8 cellular contexts compared by ENCODE assay signal in the genomic region with DNA sequence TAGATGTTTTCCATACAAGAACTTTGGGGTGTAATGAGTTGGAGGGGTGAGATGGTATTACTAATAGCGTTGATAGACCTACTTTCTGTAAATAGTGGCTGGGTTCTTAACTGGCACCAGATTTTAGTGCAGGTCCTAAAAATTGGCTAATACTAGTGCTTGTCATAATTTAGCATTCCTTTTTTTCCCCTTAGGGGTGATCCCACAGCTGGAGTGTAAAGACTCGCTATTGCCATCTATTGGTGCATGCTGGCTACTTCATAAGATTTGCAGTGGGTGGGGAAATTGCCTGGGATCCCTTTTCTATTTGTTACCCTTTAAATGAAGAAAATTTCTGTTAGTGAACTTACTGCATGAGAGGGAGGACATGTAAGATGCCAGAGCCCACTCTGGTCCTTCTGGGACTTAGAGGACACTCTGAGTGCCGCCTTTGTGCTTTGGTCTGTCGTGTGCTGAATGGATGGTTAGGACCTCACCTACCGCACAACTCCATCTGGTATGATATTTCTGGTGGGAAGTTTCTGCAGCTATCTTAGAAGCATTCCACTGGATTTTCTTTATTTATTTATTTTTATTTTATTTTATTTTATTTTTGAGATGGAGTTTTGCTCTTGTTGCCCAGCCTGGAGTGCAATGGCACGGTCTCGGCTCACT.
A peak's percentile ranks its signal among the peaks of the same experiment; 100 is the strongest.
DNase-seq lines count a peak whose midpoint lies in the region; ATAC-seq and TF ChIP-seq lines count a peak whose summit lies in the region.

No MANE protein-coding gene starts in this region.

- H3K4me3 ChIP-seq in Caco-2 (ENCODE audit: low read depth, low read length) (no peak overlapping the region), HFF-Myc (replicated peaks; ENCODE audit: low read depth, low read length) (no peak overlapping the region), cardiac muscle cell (no peak overlapping the region)

- H3K27me3 ChIP-seq in Caco-2 (replicated peaks; ENCODE audit: control insufficient read depth, insufficient read depth, low read length): no peaks in the 10 kb centered on the region
- H3K27me3 ChIP-seq in cardiac muscle cell: no peaks in the 10 kb centered on the region

- H3K36me3 ChIP-seq in Caco-2 (ENCODE audit: control insufficient read depth, insufficient read depth, low read length): no peaks in the 10 kb centered on the region
- H3K36me3 ChIP-seq in cardiac muscle cell: no peaks in the 10 kb centered on the region

- BruUV-seq in Caco-2 (replicated peaks; lab: Mats Ljungman, UMichigan): no TSS peak

- H3K27me3 Mint-ChIP-seq in Caco-2 (ENCODE audit: insufficient read depth, unreplicated experiment): no peaks in the 10 kb centered on the region
- no peaks in the 10 kb centered on the region for H3K27me3 Mint-ChIP-seq in activated naive CD4-positive, alpha-beta T cell treated with anti-CD3 and anti-CD28 coated beads, Interleukin-2, amount 10 ng/mL, durations not matched to agents 7 days and 5 days

- H3K4me1 ChIP-seq in Caco-2 (peaks cover 6% of the 10 kb centered on the region), cardiac muscle cell (ENCODE audit: low read depth) (peaks cover 23% of the 10 kb centered on the region)

- H3K9me3 ChIP-seq in Caco-2: no peaks in the 10 kb centered on the region
- H3K9me3 ChIP-seq in cardiac muscle cell (ENCODE audit: low read depth): no peaks in the 10 kb centered on the region

- CTCF ChIA-PET in Caco-2 (lab: Charles Lee): no interaction called here
- CTCF ChIA-PET in activated naive CD4-positive, alpha-beta T cell treated with anti-CD3 and anti-CD28 coated beads, Interleukin-2, amount 10 ng/mL, durations not matched to agents 7 days and 5 days (lab: Charles Lee): interaction anchor here (0.6 to 2.8 kb wide), 11 partner anchors 10 to 522 kb away, joined by 3 to 10 read pairs (median 4); no protein-coding TSS in a partner anchor

- DNase-seq in Caco-2: peak; percentile 40 to 72
- DNase-seq in HFF-Myc (ENCODE audit: extremely low read depth, low read depth): peak; percentile 41
- DNase-seq in NOMO-1 (lab: John Stamatoyannopoulos, UW; ENCODE audit: unreplicated experiment in 2 of 2): peak; percentile 29 to 62
- DNase-seq in activated naive CD4-positive, alpha-beta T cell treated with anti-CD3 and anti-CD28 coated beads, Interleukin-2, amount 10 ng/mL, durations not matched to agents 7 days and 5 days: peak; percentile 54
- DNase-seq in cardiac muscle cell (ENCODE audit: low read depth in 1 of 2, low spot score in 1 of 2): peak; percentile 62 to 85
- peak; percentile 60 for DNase-seq in renal cortical epithelial cell (ENCODE audit: low read depth)

- ATAC-seq in HG02840 (IDR thresholded peaks at IDR 0.05; ENCODE audit: low FRiP score, unreplicated experiment) (no peak), GM21360 (IDR thresholded peaks at IDR 0.05; ENCODE audit: unreplicated experiment) (no peak)

- peaks cover 12% of the 10 kb centered on the region for H3K36me3 Mint-ChIP-seq in Caco-2 (ENCODE audit: insufficient read depth, unreplicated experiment)
- H3K36me3 Mint-ChIP-seq in activated naive CD4-positive, alpha-beta T cell treated with anti-CD3 and anti-CD28 coated beads, Interleukin-2, amount 10 ng/mL, durations not matched to agents 7 days and 5 days: peaks cover 22% of the 10 kb centered on the region

- intact Hi-C loops in Caco-2 (cut with micrococcal nuclease; ENCODE audit: unreplicated experiment): loop anchor here (2.0 to 10.0 kb wide), 2 partner anchors 33 to 197 kb away; partner anchors contain the start of gene JARID2

- POLR2A ChIA-PET in Caco-2 (lab: Charles Lee): interaction anchor here (0.6 kb wide), 1 partner anchor 91 kb away, joined by 3 read pairs; no protein-coding TSS in a partner anchor

- H3K27ac Mint-ChIP-seq in Caco-2 (ENCODE audit: unreplicated experiment): no peak overlapping the region
- H3K27ac Mint-ChIP-seq in activated naive CD4-positive, alpha-beta T cell treated with anti-CD3 and anti-CD28 coated beads, Interleukin-2, amount 10 ng/mL, durations not matched to agents 7 days and 5 days: no peak overlapping the region

- H3K4me1 Mint-ChIP-seq in Caco-2 (ENCODE audit: low read depth, unreplicated experiment): peaks cover 29% of the 10 kb centered on the region
- H3K4me1 Mint-ChIP-seq in activated naive CD4-positive, alpha-beta T cell treated with anti-CD3 and anti-CD28 coated beads, Interleukin-2, amount 10 ng/mL, durations not matched to agents 7 days and 5 days: peaks cover 81% of the 10 kb centered on the region

- H3K27ac ChIP-seq in cardiac muscle cell: no peak overlapping the region

- peak; percentile 72 to 81 for TF ChIP-seq CTCF in Caco-2 (IDR thresholded peaks at IDR 0.05; ENCODE audit: insufficient read depth in 1 of 2, low read depth in 1 of 2, low read length in 1 of 2, severe bottlenecking in 1 of 2, unreplicated experiment in 1 of 2)
- TF ChIP-seq CTCF in HFF-Myc (IDR thresholded peaks at IDR 0.05; ENCODE audit: low read depth, low read length, missing control alignments): peak; percentile 78
- peak; percentile 89 for TF ChIP-seq CTCF in cardiac muscle cell (IDR thresholded peaks at IDR 0.05; ENCODE audit: low read depth, low read length)

- no peak overlapping the region for H3K4me3 Mint-ChIP-seq in Caco-2 (ENCODE audit: unreplicated experiment)
- H3K4me3 Mint-ChIP-seq in activated naive CD4-positive, alpha-beta T cell treated with anti-CD3 and anti-CD28 coated beads, Interleukin-2, amount 10 ng/mL, durations not matched to agents 7 days and 5 days: no peak overlapping the region

- H3K9me3 Mint-ChIP-seq in Caco-2 (ENCODE audit: unreplicated experiment): no peaks in the 10 kb centered on the region
- H3K9me3 Mint-ChIP-seq in activated naive CD4-positive, alpha-beta T cell treated with anti-CD3 and anti-CD28 coated beads, Interleukin-2, amount 10 ng/mL, durations not matched to agents 7 days and 5 days: peaks cover 3% of the 10 kb centered on the region
